8 cellular contexts compared by ENCODE assay signal in the genomic region with DNA sequence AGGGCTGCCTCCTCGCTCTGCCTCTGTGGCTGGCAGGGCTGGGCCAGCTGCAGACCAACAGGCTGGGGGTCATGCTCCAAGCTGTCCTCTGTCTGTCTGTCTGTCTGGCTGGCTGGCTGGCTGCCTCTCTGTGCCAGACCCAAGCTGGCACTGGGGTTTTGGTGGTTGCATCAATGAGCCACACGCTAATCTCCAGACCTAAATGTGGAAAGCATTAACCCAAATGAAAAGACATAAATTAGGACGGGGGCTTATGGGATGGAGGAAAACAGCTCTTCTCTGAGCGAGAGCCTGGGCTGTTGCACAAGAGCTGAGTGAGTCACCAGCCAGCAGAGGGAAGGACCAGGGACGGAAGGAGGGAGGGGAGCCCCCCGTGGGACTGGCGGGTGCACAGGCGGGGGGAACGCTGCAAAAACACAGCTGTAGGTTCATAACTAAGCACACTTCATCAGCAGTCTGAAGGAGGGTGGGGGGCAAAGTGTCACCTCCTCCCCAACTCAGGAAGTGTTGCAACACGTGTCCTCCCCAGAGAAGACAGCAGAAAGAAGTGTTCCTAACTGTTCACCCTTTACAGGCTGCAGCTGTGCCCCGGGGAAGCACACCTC.
DNase-seq lines count a peak whose midpoint lies in the region; ATAC-seq and TF ChIP-seq lines count a peak whose summit lies in the region.

No MANE protein-coding gene starts in this region.

- TF ChIP-seq CTCF in GM13977 (IDR thresholded peaks at IDR 0.05; ENCODE audit: extremely low read depth, insufficient read depth, missing control alignments): no peak

- DNase-seq in GM13977 (ENCODE audit: low spot score): peak; percentile 52
- DNase-seq in activated CD4-positive, alpha-beta T cell treated with anti-CD3 and anti-CD28 coated beads for 1 hour: peak; percentile 34
- DNase-seq in cerebellar cortex (ENCODE audit: low spot score): peak; percentile 12
- peak; percentile 84 for DNase-seq in medulla oblongata (ENCODE audit: extremely low spot score)
- DNase-seq in stimulated activated CD8-positive, alpha-beta memory T cell treated with anti-CD3 and anti-CD28 coated beads, Interleukin-15, amount 100 ng/mL, for 48 hours (ENCODE audit: low read depth in 2 of 2): peak; percentile 53 to 69
- no peak for DNase-seq in dermis blood vessel endothelial cell
- no peak for DNase-seq in NCI-H2029 treated with DMSO at 0.1 percent for 48 hours (lab: John Stamatoyannopoulos, UW)

- in situ Hi-C loops in GM13977 (cut with MboI; ENCODE audit: low pct_unique_long_range_greater_than_20kb, low sequenced_read_pairs, unreplicated experiment): no loop called here

- ATAC-seq in HG03558 (IDR thresholded peaks at IDR 0.05; ENCODE audit: extremely low read depth, unreplicated experiment): peak; percentile 36

Comparison
In these comparisons a context has a peak if more than half of its experiments do, and no peak if none do; other contexts are left out.
1. DNase-seq: peak in GM13977 (single experiment), activated CD4-positive, alpha-beta T cell treated with anti-CD3 and anti-CD28 coated beads for 1 hour (single experiment), cerebellar cortex (single experiment), medulla oblongata (single experiment) and stimulated activated CD8-positive, alpha-beta memory T cell treated with anti-CD3 and anti-CD28 coated beads, Interleukin-15, amount 100 ng/mL, for 48 hours (2 of 2); none in dermis blood vessel endothelial cell (single experiment) and NCI-H2029 treated with DMSO at 0.1 percent for 48 hours (single experiment).